In the genomic region with DNA sequence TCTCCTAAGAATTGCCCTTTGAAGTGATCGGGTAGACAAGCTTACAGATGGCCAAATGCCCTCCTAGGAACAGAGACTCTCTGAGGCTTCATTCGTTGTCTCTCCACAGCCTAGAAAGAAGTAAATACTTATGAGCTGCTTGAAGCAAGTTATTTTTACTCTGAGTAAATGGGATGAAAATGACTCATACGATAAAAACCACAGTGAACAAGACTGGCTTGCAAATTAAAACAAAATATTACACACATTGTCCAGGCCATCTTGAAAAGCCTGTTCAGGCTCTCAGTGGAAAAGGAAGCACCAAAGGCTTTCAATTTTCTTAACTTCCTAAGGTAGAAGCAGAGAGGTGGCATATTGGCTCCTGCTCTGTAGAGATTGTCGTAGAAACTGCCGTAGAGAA, we compare ENCODE assay signal across 14 cellular contexts.
"Had no signal": no experiment of that assay in that cellular context is flagged by ENCODE, and none has a peak within 500 bp of the region (broad histone marks: within the 10 kb centered on the region; RNA-seq: fewer than 3 reads in every experiment).

No MANE protein-coding gene starts in this region.

- H3K4me1 Mint-ChIP-seq: activated CD4-positive, alpha-beta T cell treated with anti-CD3 and anti-CD28 coated beads for 36 hours had no signal

- H3K36me3 ChIP-seq: ascending aorta, pancreas, transverse colon, WERI-Rb-1 had no signal

- H3K27ac Mint-ChIP-seq: activated CD4-positive, alpha-beta T cell treated with anti-CD3 and anti-CD28 coated beads for 36 hours; activated CD8-positive, alpha-beta T cell treated with anti-CD3 and anti-CD28 coated beads, Interleukin-2, amount 10 ng/mL, durations not matched to agents 7 days and 5 days; dendritic cell treated with granulocyte-macrophage colony-stimulating factor and Interleukin-4, amounts not matched to agents 40 ng/mL and 50 ng/mL, for 4 days; endodermal cell had no signal

- FAIRE-seq: pancreas had no signal

- DNase-seq: activated CD4-positive, alpha-beta T cell treated with anti-CD3 and anti-CD28 coated beads for 36 hours; activated CD8-positive, alpha-beta memory T cell treated with anti-CD3 and anti-CD28 coated beads, Interleukin-2, amount 50 U/mL, for 48 hours; activated CD8-positive, alpha-beta T cell treated with anti-CD3 and anti-CD28 coated beads, Interleukin-2, amount 10 ng/mL, durations not matched to agents 7 days and 5 days; endodermal cell; foreskin fibroblast; head of caudate nucleus; islet precursor cell; pancreas; retina; T1000; transverse colon; WERI-Rb-1 had no signal

- H3K4me3 ChIP-seq: ascending aorta, pancreas, transverse colon had no signal

- H3K9me3 ChIP-seq: ascending aorta, pancreas, transverse colon had no signal

- H3K9me3 Mint-ChIP-seq: endodermal cell had no signal

- H3K4me3 Mint-ChIP-seq: activated CD4-positive, alpha-beta T cell treated with anti-CD3 and anti-CD28 coated beads for 36 hours; activated CD8-positive, alpha-beta T cell treated with anti-CD3 and anti-CD28 coated beads, Interleukin-2, amount 10 ng/mL, durations not matched to agents 7 days and 5 days; dendritic cell treated with granulocyte-macrophage colony-stimulating factor and Interleukin-4, amounts not matched to agents 40 ng/mL and 50 ng/mL, for 4 days; endodermal cell had no signal

- H3K27me3 Mint-ChIP-seq: activated CD4-positive, alpha-beta T cell treated with anti-CD3 and anti-CD28 coated beads for 36 hours; dendritic cell treated with granulocyte-macrophage colony-stimulating factor and Interleukin-4, amounts not matched to agents 40 ng/mL and 50 ng/mL, for 4 days had no signal

- H3K4me1 ChIP-seq: pancreas, transverse colon had no signal

- H3K27me3 ChIP-seq: ascending aorta, pancreas, transverse colon had no signal

- H3K27ac ChIP-seq: pancreas, transverse colon, WERI-Rb-1 had no signal

- ATAC-seq: activated CD4-positive, alpha-beta T cell treated with anti-CD3 and anti-CD28 coated beads for 36 hours; activated CD8-positive, alpha-beta T cell treated with anti-CD3 and anti-CD28 coated beads, Interleukin-2, amount 10 ng/mL, durations not matched to agents 7 days and 5 days; pancreas had no signal
